ENCODE assay signal across 21 cellular contexts in genomic region chr4:71293705-71294104, GRCh38. TPM values are rescaled to one million over a fixed set of nuclear protein-coding genes. Genes with fewer than 3 reads are reported as not detected.
DNase-seq lines count a peak whose midpoint lies in the region; ATAC-seq and TF ChIP-seq lines count a peak whose summit lies in the region.
"Had no signal": no experiment of that assay in that cellular context is flagged by ENCODE, and none has a peak within 500 bp of the region (broad histone marks: within the 10 kb centered on the region; RNA-seq: fewer than 3 reads in every experiment).

No MANE protein-coding gene starts in this region.

- no peak overlapping the region for H3K27ac ChIP-seq in RWPE2 (ENCODE audit: poor library complexity, severe bottlenecking)
- H3K27ac ChIP-seq in trophoblast cell (ENCODE audit: low read depth, low read length) = no peak overlapping the region
- H3K27ac ChIP-seq: esophagus muscularis mucosa, left lung, spleen had no signal

- H3K9ac ChIP-seq in trophoblast cell (ENCODE audit: low read length) = no peak overlapping the region

- H2BK12ac ChIP-seq in trophoblast cell (ENCODE audit: low read length) = no peak overlapping the region

- H3K18ac ChIP-seq in trophoblast cell (ENCODE audit: low read length) = no peak overlapping the region

- H3K27me3 Mint-ChIP-seq in activated CD4-positive, alpha-beta memory T cell treated with anti-CD3 and anti-CD28 coated beads for 36 hours = peaks cover 6% of the 10 kb centered on the region
- H3K27me3 Mint-ChIP-seq: activated CD4-positive, alpha-beta T cell treated with anti-CD3 and anti-CD28 coated beads, Interleukin-2, amount 10 ng/mL, durations not matched to agents 7 days and 5 days had no signal

- no peak overlapping the region for H3K14ac ChIP-seq in trophoblast cell (ENCODE audit: low read length)

- intact Hi-C loops in activated CD4-positive, alpha-beta memory T cell treated with anti-CD3 and anti-CD28 coated beads for 36 hours (cut with micrococcal nuclease) = no loop called here

- H3K23ac ChIP-seq in trophoblast cell (ENCODE audit: low read length) = no peak overlapping the region

- peak; percentile 49; the same call in 1 of the 3 replicates for ATAC-seq in RWPE2 (ENCODE audit: low read depth)
- ATAC-seq in HG02852 (IDR thresholded peaks at IDR 0.05; ENCODE audit: unreplicated experiment) = no peak
- no peak for ATAC-seq in HG02642 (IDR thresholded peaks at IDR 0.05; ENCODE audit: poor library complexity, unreplicated experiment)
- ATAC-seq: left lung, pancreas, SK-N-SH treated with all-trans-retinoic acid at 6 μM for 48 hours had no signal

- no CpG with 5 or more reads among the region's 5 CpGs for WGBS in trophoblast cell (ENCODE audit: extremely low coverage, insufficient coverage, insufficient read length)

- no peak overlapping the region for H2AFZ ChIP-seq in trophoblast cell (ENCODE audit: insufficient read depth, low read length, poor library complexity)

- no peaks in the 10 kb centered on the region for H3K4me1 ChIP-seq in RWPE2 (ENCODE audit: insufficient read depth, poor library complexity, severe bottlenecking)
- H3K4me1 ChIP-seq in trophoblast cell (ENCODE audit: control insufficient read depth in 1 of 2, insufficient read depth in 2 of 2, low read length in 2 of 2) = no peaks in the 10 kb centered on the region
- H3K4me1 ChIP-seq: BE2C, left lung, spleen had no signal

- H3K36me3 Mint-ChIP-seq in activated CD4-positive, alpha-beta memory T cell treated with anti-CD3 and anti-CD28 coated beads for 36 hours = no peaks in the 10 kb centered on the region

- H3K27ac Mint-ChIP-seq in activated CD4-positive, alpha-beta memory T cell treated with anti-CD3 and anti-CD28 coated beads for 36 hours = no peak overlapping the region
- H3K27ac Mint-ChIP-seq: activated CD4-positive, alpha-beta T cell treated with anti-CD3 and anti-CD28 coated beads, Interleukin-2, amount 10 ng/mL, durations not matched to agents 7 days and 5 days; dendritic cell treated with granulocyte-macrophage colony-stimulating factor and Interleukin-4, amounts not matched to agents 40 ng/mL and 50 ng/mL, for 4 days had no signal

- TF ChIP-seq CTCF in RWPE2 (IDR thresholded peaks at IDR 0.05; ENCODE audit: poor library complexity, severe bottlenecking) (no peak), epithelial cell of esophagus (IDR thresholded peaks at IDR 0.05; ENCODE audit: insufficient read depth, low read depth, low read length, missing control alignments) (no peak)

- H3K4me3 ChIP-seq in RWPE2 (ENCODE audit: severe bottlenecking) (no peak overlapping the region), epithelial cell of esophagus (ENCODE audit: low read length) (no peak overlapping the region), trophoblast cell (ENCODE audit: low read depth, low read length) (no peak overlapping the region)
- H3K4me3 ChIP-seq: esophagus muscularis mucosa, left lung, pancreas, spleen had no signal

- no peak overlapping the region for H4K91ac ChIP-seq in trophoblast cell (ENCODE audit: low read depth, low read length)

- no peaks in the 10 kb centered on the region for H3K79me2 ChIP-seq in trophoblast cell (ENCODE audit: control insufficient read depth, insufficient read depth, low read length, poor library complexity)

- CTCF ChIA-PET in activated CD4-positive, alpha-beta memory T cell treated with anti-CD3 and anti-CD28 coated beads for 36 hours (lab: Charles Lee) = no interaction called here

- H3K9me3 ChIP-seq in RWPE2 (ENCODE audit: severe bottlenecking) (no peaks in the 10 kb centered on the region), trophoblast cell (ENCODE audit: insufficient read depth, low read depth, low read length) (no peaks in the 10 kb centered on the region)
- H3K9me3 ChIP-seq: BE2C, esophagus muscularis mucosa, left lung, pancreas, spleen had no signal

- no peak overlapping the region for H3K4me3 Mint-ChIP-seq in activated CD4-positive, alpha-beta memory T cell treated with anti-CD3 and anti-CD28 coated beads for 36 hours
- H3K4me3 Mint-ChIP-seq: activated CD4-positive, alpha-beta T cell treated with anti-CD3 and anti-CD28 coated beads, Interleukin-2, amount 10 ng/mL, durations not matched to agents 7 days and 5 days; dendritic cell treated with granulocyte-macrophage colony-stimulating factor and Interleukin-4, amounts not matched to agents 40 ng/mL and 50 ng/mL, for 4 days had no signal

- H2BK5ac ChIP-seq in trophoblast cell (ENCODE audit: low read depth, low read length, poor library complexity) = no peak overlapping the region

- H2BK120ac ChIP-seq in trophoblast cell (ENCODE audit: insufficient read depth, low read length, poor library complexity) = no peak overlapping the region

- POLR2A ChIA-PET in activated CD4-positive, alpha-beta memory T cell treated with anti-CD3 and anti-CD28 coated beads for 36 hours (lab: Charles Lee) = interaction anchor here (0.6 kb wide), 1 partner anchor 606 kb away, joined by 3 read pairs; no protein-coding TSS in a partner anchor

- H3K27me3 ChIP-seq in RWPE2 (ENCODE audit: insufficient read depth, poor library complexity, severe bottlenecking) = no peaks in the 10 kb centered on the region
- no peaks in the 10 kb centered on the region for H3K27me3 ChIP-seq in trophoblast cell (ENCODE audit: insufficient read depth, low read length)
- H3K27me3 ChIP-seq: BE2C, esophagus muscularis mucosa, left lung, pancreas, spleen had no signal

- H3K4me1 Mint-ChIP-seq in activated CD4-positive, alpha-beta memory T cell treated with anti-CD3 and anti-CD28 coated beads for 36 hours (ENCODE audit: low read depth) = no peaks in the 10 kb centered on the region
- H3K4me1 Mint-ChIP-seq: activated CD4-positive, alpha-beta T cell treated with anti-CD3 and anti-CD28 coated beads, Interleukin-2, amount 10 ng/mL, durations not matched to agents 7 days and 5 days had no signal

- no peak overlapping the region for H4K12ac ChIP-seq in trophoblast cell (ENCODE audit: low read depth, low read length)

- no peaks in the 10 kb centered on the region for H3K36me3 ChIP-seq in RWPE2 (ENCODE audit: low read depth)
- no peaks in the 10 kb centered on the region for H3K36me3 ChIP-seq in trophoblast cell (ENCODE audit: control insufficient read depth in 1 of 2, insufficient read depth in 2 of 2, low read length in 2 of 2)
- H3K36me3 ChIP-seq: BE2C, esophagus muscularis mucosa, left lung, pancreas, spleen had no signal

- H3K4me2 ChIP-seq in trophoblast cell (ENCODE audit: low read length) = no peak overlapping the region

- H4K8ac ChIP-seq in trophoblast cell (ENCODE audit: low read depth, low read length) = no peak overlapping the region

- no peaks in the 10 kb centered on the region for H3K79me1 ChIP-seq in trophoblast cell (ENCODE audit: low read length)

- no peak overlapping the region for H2AK5ac ChIP-seq in trophoblast cell (ENCODE audit: low read length)

- DNase-seq in EL (peak; percentile 81), RWPE2 (ENCODE audit: low spot score) (no peak), epithelial cell of esophagus (ENCODE audit: low read depth) (peak; percentile 75), trophoblast cell (peak; percentile 22 to 64), superior temporal gyrus (ENCODE audit: extremely low spot score) (no peak)
- DNase-seq in activated CD4-positive, alpha-beta memory T cell treated with anti-CD3 and anti-CD28 coated beads for 36 hours = no peak
- DNase-seq: activated CD4-positive, alpha-beta T cell treated with anti-CD3 and anti-CD28 coated beads, Interleukin-2, amount 10 ng/mL, durations not matched to agents 7 days and 5 days; activated T-cell treated with anti-CD3 and anti-CD28 coated beads for 4 hours; BE2C; left lung; MV-4-11; NCI-H2029 treated with DMSO at 0.1 percent for 48 hours; NCI-H526; pancreas; spleen had no signal

- no peaks in the 10 kb centered on the region for H3K9me3 Mint-ChIP-seq in activated CD4-positive, alpha-beta memory T cell treated with anti-CD3 and anti-CD28 coated beads for 36 hours
- H3K9me3 Mint-ChIP-seq: activated CD4-positive, alpha-beta T cell treated with anti-CD3 and anti-CD28 coated beads, Interleukin-2, amount 10 ng/mL, durations not matched to agents 7 days and 5 days; dendritic cell treated with granulocyte-macrophage colony-stimulating factor and Interleukin-4, amounts not matched to agents 40 ng/mL and 50 ng/mL, for 4 days had no signal

- H3K4ac ChIP-seq in trophoblast cell (ENCODE audit: low read depth, low read length) = no peak overlapping the region

RNA-seq across cellular contexts. Expression of gene SLC4A4, which starts 45.1 kb away (rescaled TPM):
- 2.5 and 2.7 TPM in 2 replicates for polyA plus RNA-seq in trophoblast cell (2013)
- total RNA-seq in activated CD4-positive, alpha-beta memory T cell treated with anti-CD3 and anti-CD28 coated beads for 36 hours = under 1 TPM; 0.43 to 0.51 TPM
- total RNA-seq: OCI-LY7 had no signal

Comparison
In these comparisons a context has a peak if more than half of its experiments do, and no peak if none do; other contexts are left out.
1. DNase-seq: peak in EL (single experiment), epithelial cell of esophagus (single experiment) and trophoblast cell (2 of 2); none in RWPE2 (single experiment), superior temporal gyrus (single experiment) and activated CD4-positive, alpha-beta memory T cell treated with anti-CD3 and anti-CD28 coated beads for 36 hours (single experiment).